ENCODE assay signal across 18 cellular contexts in genomic region chr2:62461017-62461553, GRCh38.
A peak's percentile ranks its signal among the peaks of the same experiment; 100 is the strongest.
DNase-seq lines count a peak whose midpoint lies in the region; ATAC-seq and TF ChIP-seq lines count a peak whose summit lies in the region.
"Had no signal": no experiment of that assay in that cellular context is flagged by ENCODE, and none has a peak within 500 bp of the region (broad histone marks: within the 10 kb centered on the region; RNA-seq: fewer than 3 reads in every experiment).

No MANE protein-coding gene starts in this region.

- H3K9me3 Mint-ChIP-seq in nephron, result no peaks in the 10 kb centered on the region
- H3K9me3 Mint-ChIP-seq in stimulated activated naive CD8-positive, alpha-beta T cell treated with anti-CD3 and anti-CD28 coated beads, Interleukin-15, amount 100 ng/mL, for 72 hours, result no peaks in the 10 kb centered on the region
- H3K9me3 Mint-ChIP-seq: CD4-positive, alpha-beta memory T cell had no signal

- intact Hi-C loops in head of caudate nucleus (cut with DNase I), result no loop called here

- CTCF ChIA-PET in RWPE1 (lab: Yijun Ruan, JAX), result interaction anchor here (0.7 kb wide), 1 partner anchor 564 kb away, joined by 3 read pairs; no protein-coding TSS in a partner anchor

- no peak for DNase-seq in RWPE1 (ENCODE audit: low spot score)
- DNase-seq in islet precursor cell, result peak; percentile 37
- DNase-seq in head of caudate nucleus, result no peak
- DNase-seq in HUDEP-2 (lab: John Stamatoyannopoulos, UW; ENCODE audit: unreplicated experiment in 76 of 76), result no peak
- no peak for DNase-seq in stimulated activated naive CD8-positive, alpha-beta T cell treated with anti-CD3 and anti-CD28 coated beads, Interleukin-15, amount 100 ng/mL, for 72 hours
- DNase-seq: CD4-positive, alpha-beta memory T cell; COR-L47; KG1; MM.1S; NCI-H1048; NCI-H1694; NCI-H2081; NCI-H2227 treated with DMSO at 0.1 percent for 48 hours; NCI-H526 treated with DMSO at 0.1 percent for 48 hours; RPMI8226; SHP77 had no signal

- TF ChIP-seq CTCF in RWPE1 (conservative IDR thresholded peaks at IDR 0.05; ENCODE audit: low read depth), result no peak
- TF ChIP-seq CTCF in nephron (IDR thresholded peaks at IDR 0.05; ENCODE audit: unreplicated experiment in 3 of 3), result no peak

- H3K4me3 Mint-ChIP-seq in nephron, result no peak overlapping the region
- H3K4me3 Mint-ChIP-seq in stimulated activated naive CD8-positive, alpha-beta T cell treated with anti-CD3 and anti-CD28 coated beads, Interleukin-15, amount 100 ng/mL, for 72 hours, result no peak overlapping the region
- H3K4me3 Mint-ChIP-seq: CD4-positive, alpha-beta memory T cell had no signal

- peaks cover 45% of the 10 kb centered on the region for H3K4me1 Mint-ChIP-seq in nephron
- no peaks in the 10 kb centered on the region for H3K4me1 Mint-ChIP-seq in stimulated activated naive CD8-positive, alpha-beta T cell treated with anti-CD3 and anti-CD28 coated beads, Interleukin-15, amount 100 ng/mL, for 72 hours
- H3K4me1 Mint-ChIP-seq: CD4-positive, alpha-beta memory T cell had no signal

- ATAC-seq in stimulated activated naive CD8-positive, alpha-beta T cell treated with anti-CD3 and anti-CD28 coated beads, Interleukin-15, amount 100 ng/mL, for 72 hours, result no peak
- no peak for ATAC-seq in GM18517 (IDR thresholded peaks at IDR 0.05; ENCODE audit: unreplicated experiment)

- peak overlapping the region; percentile 49 for H3K27ac ChIP-seq in RWPE1

- H3K36me3 Mint-ChIP-seq in nephron (ENCODE audit: low read depth), result no peaks in the 10 kb centered on the region
- H3K36me3 Mint-ChIP-seq: CD4-positive, alpha-beta memory T cell had no signal

- POLR2A ChIA-PET in RWPE1 (lab: Yijun Ruan, JAX; ENCODE audit: low non-redundant PET), result no interaction called here

- H3K27ac Mint-ChIP-seq in nephron, result peak overlapping the region in 2 of 3 experiments; percentile 33 to 90
- no peak overlapping the region for H3K27ac Mint-ChIP-seq in stimulated activated naive CD8-positive, alpha-beta T cell treated with anti-CD3 and anti-CD28 coated beads, Interleukin-15, amount 100 ng/mL, for 72 hours
- H3K27ac Mint-ChIP-seq: CD4-positive, alpha-beta memory T cell had no signal

- peaks cover 10% of the 10 kb centered on the region for H3K27me3 Mint-ChIP-seq in nephron (ENCODE audit: low read depth)
- peaks cover 15% of the 10 kb centered on the region for H3K27me3 Mint-ChIP-seq in stimulated activated naive CD8-positive, alpha-beta T cell treated with anti-CD3 and anti-CD28 coated beads, Interleukin-15, amount 100 ng/mL, for 72 hours

Comparison
In these comparisons a context has a peak if more than half of its experiments do, and no peak if none do; other contexts are left out.
1. H3K27ac Mint-ChIP-seq: peak in nephron (2 of 3); none in stimulated activated naive CD8-positive, alpha-beta T cell treated with anti-CD3 and anti-CD28 coated beads, Interleukin-15, amount 100 ng/mL, for 72 hours (0 of 2).